8 cellular contexts compared by ENCODE assay signal in genomic region chr17:13337864-13338371, GRCh38.
DNase-seq lines count a peak whose midpoint lies in the region; ATAC-seq, FAIRE-seq and TF ChIP-seq lines count a peak whose summit lies in the region.

No MANE protein-coding gene starts in this region.

- H3K27me3 ChIP-seq in bronchial epithelial cell (ENCODE audit: control insufficient read depth, insufficient read depth, low read length) (no peaks in the 10 kb centered on the region), right lobe of liver (no peaks in the 10 kb centered on the region)

- no peak overlapping the region for H3K27ac ChIP-seq in C4-2B
- no peak overlapping the region for H3K27ac ChIP-seq in right lobe of liver

- no peaks in the 10 kb centered on the region for H3K9me3 ChIP-seq in right lobe of liver

- H3K4me1 ChIP-seq in right lobe of liver, result no peaks in the 10 kb centered on the region

- no peak for FAIRE-seq in bronchial epithelial cell (lab: Jason Lieb, UNC)

- TF ChIP-seq CTCF in C4-2B (conservative IDR thresholded peaks at IDR 0.05), result peak; percentile 93
- TF ChIP-seq CTCF in bronchial epithelial cell (IDR thresholded peaks at IDR 0.05; ENCODE audit: insufficient read depth, low read length, severe bottlenecking), result peak; percentile 80
- TF ChIP-seq CTCF in right lobe of liver (IDR thresholded peaks at IDR 0.05), result peak; percentile 78 to 86 (median 79)

- DNase-seq in NOMO-1 (lab: John Stamatoyannopoulos, UW; ENCODE audit: unreplicated experiment in 2 of 2), result peak; percentile 16 to 51
- peak; percentile 57 for DNase-seq in bronchial epithelial cell (ENCODE audit: low read depth)
- no peak for DNase-seq in right lobe of liver
- no peak for DNase-seq in DMS79 treated with DMSO at 0.1 percent for 48 hours (lab: John Stamatoyannopoulos, UW)

- H3K4me3 ChIP-seq in bronchial epithelial cell (ENCODE audit: low read depth, low read length) (no peak overlapping the region), right lobe of liver (peak overlapping the region; percentile 24 to 36 (median 27))

- no peak for TF ChIP-seq POLR2A in right lobe of liver (IDR thresholded peaks at IDR 0.05)

- peak; percentile 45 for ATAC-seq in GM18868 (IDR thresholded peaks at IDR 0.05; ENCODE audit: unreplicated experiment)
- ATAC-seq in right lobe of liver, result peak; percentile 82 to 94 (median 90)
- no peak for ATAC-seq in HG02763 (IDR thresholded peaks at IDR 0.05; ENCODE audit: unreplicated experiment)
- ATAC-seq in GM19463 (IDR thresholded peaks at IDR 0.05; ENCODE audit: unreplicated experiment), result no peak

- WGBS in right lobe of liver (ENCODE audit: insufficient coverage, low coverage, low lambda C conversion rate, missing lambda C conversion rate), result under 1% methylated on average over 12 of the region's 12 CpGs

- intact Hi-C loops in right lobe of liver (cut with DNase I), result no loop called here

- H3K36me3 ChIP-seq in bronchial epithelial cell (ENCODE audit: control insufficient read depth, insufficient read depth, low read length), result no peaks in the 10 kb centered on the region
- H3K36me3 ChIP-seq in right lobe of liver, result no peaks in the 10 kb centered on the region

Comparison
In these comparisons a context has a peak if more than half of its experiments do, and no peak if none do; other contexts are left out.
1. ATAC-seq: peak in GM18868 (single experiment) and right lobe of liver (4 of 4); none in HG02763 (single experiment) and GM19463 (single experiment).
2. DNase-seq: peak in NOMO-1 (2 of 2) and bronchial epithelial cell (single experiment); none in right lobe of liver (0 of 3) and DMS79 treated with DMSO at 0.1 percent for 48 hours (single experiment).
3. Peak in every context shown above with its lines, with median percentiles within 50 percentile points of each other: CTCF ChIP-seq.